16 cellular contexts compared by ENCODE assay signal in the genomic region with DNA sequence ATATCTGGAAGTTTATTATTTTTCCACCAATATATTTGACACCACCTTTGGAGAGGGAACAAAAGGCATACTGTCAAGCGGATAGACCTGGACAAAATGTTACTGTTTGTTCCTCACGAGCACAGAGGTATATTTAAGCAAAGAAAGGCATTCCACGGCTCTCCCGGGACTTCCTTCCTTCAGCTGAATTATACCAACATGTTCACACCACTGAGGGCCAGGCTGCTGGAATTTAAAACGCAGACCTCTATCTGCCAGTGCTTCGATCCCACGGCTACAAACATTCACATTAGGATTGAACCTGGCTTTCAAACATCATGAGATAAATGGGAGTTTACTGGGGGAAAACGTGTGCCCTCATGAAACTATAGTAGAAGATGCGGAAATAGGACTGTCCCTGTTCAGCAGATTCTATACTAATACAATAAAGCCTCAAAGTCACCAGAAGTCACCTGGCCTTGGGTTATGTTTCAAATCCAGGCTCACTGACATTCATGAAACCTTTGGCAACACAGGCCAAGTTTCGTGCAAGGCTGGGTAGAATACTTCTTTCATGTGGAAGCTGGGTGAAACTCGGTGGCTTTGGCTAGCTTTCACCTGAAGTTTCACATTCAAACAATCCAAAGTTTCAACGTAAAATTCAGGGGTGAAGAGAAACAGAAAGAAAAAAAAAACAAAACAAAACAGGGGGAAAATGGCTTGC. TPM values are rescaled to one million over a fixed set of nuclear protein-coding genes. Genes with fewer than 3 reads are reported as not detected.
DNase-seq lines count a peak whose midpoint lies in the region; TF ChIP-seq lines count a peak whose summit lies in the region.
"Had no signal": no experiment of that assay in that cellular context is flagged by ENCODE, and none has a peak within 500 bp of the region (broad histone marks: within the 10 kb centered on the region; RNA-seq: fewer than 3 reads in every experiment).

No MANE protein-coding gene starts in this region.

- H3K27ac Mint-ChIP-seq in nephron = peak overlapping the region; percentile 56 to 72 (median 62)
- no peak overlapping the region for H3K27ac Mint-ChIP-seq in CD14-positive monocyte
- H3K27ac Mint-ChIP-seq: activated naive CD8-positive, alpha-beta T cell treated with anti-CD3 and anti-CD28 coated beads for 36 hours had no signal

- no peak overlapping the region for H3K18ac ChIP-seq in mesenchymal stem cell (ENCODE audit: low read depth in 1 of 2, low read length in 2 of 2)

- no peak overlapping the region for H3K4me2 ChIP-seq in mesenchymal stem cell (ENCODE audit: low read length, poor library complexity, severe bottlenecking)

- H3K4me1 Mint-ChIP-seq in nephron (peaks cover 37% of the 10 kb centered on the region), CD14-positive monocyte (peaks cover 4% of the 10 kb centered on the region)
- H3K4me1 Mint-ChIP-seq: activated naive CD8-positive, alpha-beta T cell treated with anti-CD3 and anti-CD28 coated beads for 36 hours had no signal

- no peak overlapping the region for H2BK12ac ChIP-seq in mesenchymal stem cell (ENCODE audit: low read length in 2 of 2)

- H3K4me3 ChIP-seq in duodenal mucosa (ENCODE audit: low read depth in 1 of 2, low read length in 2 of 2) (peak overlapping the region in 1 of 2 donors; percentile 56), tibial artery (peak overlapping the region; percentile 61), mesenchymal stem cell (ENCODE audit: insufficient read depth in 1 of 2, low read depth in 1 of 2, low read length in 2 of 2) (no peak overlapping the region)
- H3K4me3 ChIP-seq: colonic mucosa had no signal

- H3K9me3 Mint-ChIP-seq in nephron (peaks cover 3% of the 10 kb centered on the region), CD14-positive monocyte (peaks cover 0 to 12% (median 2%) of the 10 kb centered on the region in 7 donors)

- intact Hi-C loops in tibial artery (cut with DNase I; ENCODE audit: low total_unique reads) = loop anchor here (5.0 to 10.0 kb wide), 4 partner anchors 35 to 255 kb away; no protein-coding TSS in a partner anchor
- intact Hi-C loops in CD14-positive monocyte (cut with micrococcal nuclease) = no loop called here

- in situ Hi-C loops in SK-MEL-5 (cut with HindIII; ENCODE audit: low pct_unique_long_range_greater_than_20kb, low sequenced_read_pairs) = no loop called here

- H3K36me3 Mint-ChIP-seq in nephron (ENCODE audit: low read depth) = peaks cover 9% of the 10 kb centered on the region
- H3K36me3 Mint-ChIP-seq in CD14-positive monocyte = no peaks in the 10 kb centered on the region

- H3K27me3 Mint-ChIP-seq in nephron (ENCODE audit: low read depth) = peaks cover 11% of the 10 kb centered on the region
- peaks cover 1 to 26% (median 2%) of the 10 kb centered on the region in 3 donors for H3K27me3 Mint-ChIP-seq in CD14-positive monocyte (ENCODE audit: low read depth in 3 of 3)

- no peak overlapping the region for H3K4ac ChIP-seq in mesenchymal stem cell (ENCODE audit: low read depth in 1 of 2, low read length in 2 of 2)

- H2BK5ac ChIP-seq in mesenchymal stem cell (ENCODE audit: low read depth, low read length, poor library complexity, severe bottlenecking) = no peak overlapping the region

- H3K9me3 ChIP-seq in duodenal mucosa (ENCODE audit: control insufficient read depth in 1 of 2, low read length in 2 of 2) = no peaks in the 10 kb centered on the region
- no peaks in the 10 kb centered on the region for H3K9me3 ChIP-seq in tibial artery
- peaks cover 4% of the 10 kb centered on the region for H3K9me3 ChIP-seq in mesenchymal stem cell (ENCODE audit: control insufficient read depth, low read length)
- H3K9me3 ChIP-seq: colonic mucosa had no signal

- H3K27ac ChIP-seq in duodenal mucosa (ENCODE audit: low read depth, low read length) = peak overlapping the region; percentile 22
- peak overlapping the region; percentile 89 to 96 for H3K27ac ChIP-seq in tibial artery
- no peak overlapping the region for H3K27ac ChIP-seq in mesenchymal stem cell (ENCODE audit: low read length, poor library complexity, severe bottlenecking)
- H3K27ac ChIP-seq: C4-2B, colonic mucosa, HL-60 had no signal

- H3K4me3 Mint-ChIP-seq in nephron (peak overlapping the region in 2 of 3 experiments; percentile 59 to 75), CD14-positive monocyte (no peak overlapping the region)
- H3K4me3 Mint-ChIP-seq: activated naive CD8-positive, alpha-beta T cell treated with anti-CD3 and anti-CD28 coated beads for 36 hours had no signal

- peaks cover 17 to 20% of the 10 kb centered on the region in 2 donors for H3K4me1 ChIP-seq in duodenal mucosa (ENCODE audit: control insufficient read depth in 1 of 2, insufficient read depth in 2 of 2, low read length in 2 of 2)
- peaks cover 0 to 49% (median 8%) of the 10 kb centered on the region in 4 donors for H3K4me1 ChIP-seq in tibial artery
- peaks cover 6% of the 10 kb centered on the region for H3K4me1 ChIP-seq in mesenchymal stem cell (ENCODE audit: control insufficient read depth, insufficient read depth, low read depth, low read length)

- no peak overlapping the region for H2BK15ac ChIP-seq in mesenchymal stem cell (ENCODE audit: low read depth, poor library complexity, severe bottlenecking)

- H3K14ac ChIP-seq in mesenchymal stem cell (ENCODE audit: low read length in 2 of 2) = no peak overlapping the region

- H2AK5ac ChIP-seq in mesenchymal stem cell (ENCODE audit: low read length, severe bottlenecking) = no peak overlapping the region

- DNase-seq in SK-MEL-5 (ENCODE audit: low read depth, low spot score) (peak; percentile 57), tibial artery (no peak), dedifferentiated amniotic fluid mesenchymal stem cell (ENCODE audit: extremely low spot score) (no peak), activated gamma-delta T cell treated with Interleukin-2 at 50 U/mL for 16 hours (no peak), mesenchymal stem cell (no peak), CD14-positive monocyte (ENCODE audit: low spot score) (no peak)
- DNase-seq: activated naive CD8-positive, alpha-beta T cell treated with anti-CD3 and anti-CD28 coated beads for 36 hours; colonic mucosa; DND-41; NCI-H2029 treated with DMSO at 0.1 percent for 48 hours; T-helper 2 cell; trophoblast cell had no signal

- peaks cover 6% of the 10 kb centered on the region for H3K79me1 ChIP-seq in mesenchymal stem cell (replicated peaks; ENCODE audit: low read length, poor library complexity, severe bottlenecking)

- H3K9ac ChIP-seq in duodenal mucosa (ENCODE audit: low read depth in 1 of 2, low read length in 2 of 2) = no peak overlapping the region
- H3K9ac ChIP-seq in mesenchymal stem cell (ENCODE audit: low read length) = no peak overlapping the region

- H3K36me3 ChIP-seq in duodenal mucosa (ENCODE audit: control insufficient read depth in 1 of 2, insufficient read depth in 2 of 2, low read length in 2 of 2) (no peaks in the 10 kb centered on the region), tibial artery (no peaks in the 10 kb centered on the region), mesenchymal stem cell (ENCODE audit: control insufficient read depth in 1 of 2, insufficient read depth in 2 of 2, low read depth in 1 of 2, low read length in 2 of 2) (no peaks in the 10 kb centered on the region)
- H3K36me3 ChIP-seq: colonic mucosa had no signal

- no peak overlapping the region for H4K91ac ChIP-seq in mesenchymal stem cell (ENCODE audit: low read length)

- no peak overlapping the region for H3K23ac ChIP-seq in mesenchymal stem cell (ENCODE audit: low read length in 2 of 2)

- no peak overlapping the region for H4K8ac ChIP-seq in mesenchymal stem cell (ENCODE audit: low read length)

- 82% methylated on average over 12 of the region's 12 CpGs for WGBS in mesenchymal stem cell

- no peak overlapping the region for H2BK120ac ChIP-seq in mesenchymal stem cell (ENCODE audit: low read depth, low read length)

- TF ChIP-seq CTCF in nephron (IDR thresholded peaks at IDR 0.05; ENCODE audit: unreplicated experiment in 3 of 3) (no peak), tibial artery (IDR thresholded peaks at IDR 0.05) (no peak), CD14-positive monocyte (IDR thresholded peaks at IDR 0.05) (no peak)

- no peak overlapping the region for H2AFZ ChIP-seq in mesenchymal stem cell (ENCODE audit: low read depth, low read length)

- H3K27me3 ChIP-seq in duodenal mucosa (ENCODE audit: control insufficient read depth in 1 of 2, insufficient read depth in 2 of 2, low read length in 2 of 2) = no peaks in the 10 kb centered on the region
- no peaks in the 10 kb centered on the region for H3K27me3 ChIP-seq in tibial artery
- no peaks in the 10 kb centered on the region for H3K27me3 ChIP-seq in mesenchymal stem cell (ENCODE audit: control insufficient read depth in 1 of 2, insufficient read depth in 1 of 2, low read length in 2 of 2)
- H3K27me3 ChIP-seq: colonic mucosa had no signal

RNA-seq across cellular contexts. Expression of a gene that starts 39.5 kb away (rescaled TPM):
- 45.8 and 49.8 TPM in 2 replicates for total RNA-seq in SK-MEL-5 (2014; rRNA removed; shearing (Covaris generic))
- 79.8 and 87.2 TPM in 2 replicates for polyA plus RNA-seq in SK-MEL-5 (2015; cell fraction: cytosol; rRNA removed)
- 83.2 and 116 TPM in 2 replicates for polyA plus RNA-seq in SK-MEL-5 (2015; cell fraction: nucleus; rRNA removed)
- polyA plus RNA-seq in mesenchymal stem cell (2013, experiment 1 of 2) = 3.0 TPM
- polyA plus RNA-seq in mesenchymal stem cell (2013, experiment 2 of 2) = 4.4 TPM
- not detected for polyA plus RNA-seq in CD14-positive monocyte
- total RNA-seq: activated naive CD8-positive, alpha-beta T cell treated with anti-CD3 and anti-CD28 coated beads for 36 hours had no signal

Comparison
In these comparisons a context has a peak if more than half of its experiments do, and no peak if none do; other contexts are left out.
1. H3K4me3 ChIP-seq: peak in tibial artery (2 of 2); none in mesenchymal stem cell (0 of 2).
2. H3K27ac Mint-ChIP-seq: peak in nephron (3 of 3); none in CD14-positive monocyte (0 of 7).
3. H3K4me3 Mint-ChIP-seq: peak in nephron (2 of 3); none in CD14-positive monocyte (0 of 2).